In genomic region chr3:29906906-29907305, GRCh38 we compare ENCODE assay signal across 27 cellular contexts.
"Had no signal": no experiment of that assay in that cellular context is flagged by ENCODE, and none has a peak within 500 bp of the region (broad histone marks: within the 10 kb centered on the region; RNA-seq: fewer than 3 reads in every experiment).

No MANE protein-coding gene starts in this region.

- DNase-seq: activated B cell treated with CpG ODN at 0.5 μM for 24 hours; activated CD4-positive, alpha-beta T cell treated with anti-CD3 and anti-CD28 coated beads for 48 hours; activated CD4-positive, alpha-beta T cell treated with anti-CD3 and anti-CD28 coated beads, Interleukin-2, amount 50 U/mL, for 1 hour; activated CD4-positive, alpha-beta T cell treated with anti-CD3 and anti-CD28 coated beads, Interleukin-2, amount 50 U/mL, for 48 hours; activated CD8-positive, alpha-beta memory T cell treated with anti-CD3 and anti-CD28 coated beads for 24 hours; activated CD8-positive, alpha-beta T cell treated with anti-CD3 and anti-CD28 coated beads for 36 hours; activated effector memory CD4-positive, alpha-beta T cell treated with Interleukin-2 at 50 U/mL for 16 hours; activated gamma-delta T cell treated with Interleukin-2 at 50 U/mL for 16 hours; activated naive CD4-positive, alpha-beta T cell treated with anti-CD3 and anti-CD28 coated beads, Interleukin-2, amount 50 U/mL, for 16 hours; activated naive CD4-positive, alpha-beta T cell treated with Interleukin-2 at 50 U/mL for 16 hours; activated T-cell treated with anti-CD3 and anti-CD28 coated beads, Interleukin-2, amount 50 U/mL, for 4 hours; amygdala; aorta; body of pancreas; caudate nucleus; cortex of kidney; dermis blood vessel endothelial cell; effector CD4-positive, alpha-beta T cell; effector memory CD8-positive, alpha-beta T cell; erythroblast; foreskin fibroblast; head of caudate nucleus; hippocampal formation; T-helper 17 cell; T1000; WERI-Rb-1 had no signal

- H3K4me1 ChIP-seq: body of pancreas had no signal

- H3K36me3 ChIP-seq: esophagus muscularis mucosa, WERI-Rb-1 had no signal

- H3K27ac ChIP-seq: body of pancreas, esophagus muscularis mucosa, WERI-Rb-1 had no signal

- H3K27me3 ChIP-seq: body of pancreas, esophagus muscularis mucosa had no signal

- H3K9me3 ChIP-seq: body of pancreas, esophagus muscularis mucosa had no signal

- H3K4me3 ChIP-seq: body of pancreas, esophagus muscularis mucosa had no signal
